In the genomic region with DNA sequence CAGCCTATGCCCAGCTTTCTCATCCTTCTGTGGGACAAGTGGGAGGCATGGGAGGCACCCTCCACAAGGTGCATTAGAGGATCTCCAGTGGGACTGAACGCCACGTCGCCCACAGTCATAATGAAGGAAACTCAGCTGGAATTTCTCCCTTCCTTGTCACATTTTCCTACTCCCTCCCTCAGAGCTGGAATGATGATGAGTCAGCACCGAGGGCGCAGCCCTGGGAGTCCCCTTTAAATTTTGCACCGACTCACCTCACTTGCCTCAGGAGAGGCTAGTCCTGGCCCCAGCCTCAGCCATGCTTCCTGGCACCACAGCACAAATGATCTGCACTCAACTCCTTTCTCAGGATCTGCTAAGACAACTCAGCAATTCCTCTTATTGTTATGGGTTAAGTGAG, we compare ENCODE assay signal across 14 cellular contexts. TPM values are rescaled to one million over a fixed set of nuclear protein-coding genes. Genes with fewer than 3 reads are reported as not detected.
DNase-seq lines count a peak whose midpoint lies in the region; ATAC-seq, FAIRE-seq and TF ChIP-seq lines count a peak whose summit lies in the region.
"Had no signal": no experiment of that assay in that cellular context is flagged by ENCODE, and none has a peak within 500 bp of the region (broad histone marks: within the 10 kb centered on the region; RNA-seq: fewer than 3 reads in every experiment).

No MANE protein-coding gene starts in this region.

- H3K4me2 ChIP-seq in HCT116 (ENCODE audit: low read length): peak overlapping the region; percentile 22

- 74 to 85% methylated on average over 4 to 6 of the region's 6 CpGs for WGBS in upper lobe of left lung, 2 donors

- TF ChIP-seq POLR2A in HCT116 (IDR thresholded peaks at IDR 0.05; ENCODE audit: borderline replicate concordance, extremely low read depth, insufficient read depth, insufficient read length) (no peak), upper lobe of left lung (IDR thresholded peaks at IDR 0.05) (no peak)

- no peak overlapping the region for H3K9ac ChIP-seq in HCT116 (ENCODE audit: low read length)

- TF ChIP-seq CTCF in HCT116 (IDR thresholded peaks at IDR 0.05 in 2 of 3, conservative IDR thresholded peaks at IDR 0.05 in 1 of 3; ENCODE audit: borderline replicate concordance in 1 of 3, insufficient read depth in 1 of 3, low read depth in 2 of 3, low read length in 2 of 3) (no peak), fibroblast of the aortic adventitia (IDR thresholded peaks at IDR 0.05; ENCODE audit: insufficient read depth, low read length) (no peak), upper lobe of left lung (IDR thresholded peaks at IDR 0.05) (no peak)

- no peaks in the 10 kb centered on the region for H3K9me2 ChIP-seq in HCT116 (ENCODE audit: insufficient read depth)

- H3K27me3 ChIP-seq in HCT116 (ENCODE audit: insufficient read depth, low read length): no peaks in the 10 kb centered on the region
- H3K27me3 ChIP-seq in upper lobe of left lung: no peaks in the 10 kb centered on the region
- H3K27me3 ChIP-seq: gastroesophageal sphincter had no signal

- no peaks in the 10 kb centered on the region for H3K79me2 ChIP-seq in HCT116 (ENCODE audit: insufficient read depth, low read length)

- H3K36me3 ChIP-seq in HCT116 (ENCODE audit: control insufficient read depth in 1 of 2, insufficient read depth in 2 of 2, low read length in 2 of 2): no peaks in the 10 kb centered on the region
- no peaks in the 10 kb centered on the region for H3K36me3 ChIP-seq in upper lobe of left lung

- TF ChIP-seq EP300 in upper lobe of left lung (IDR thresholded peaks at IDR 0.05): no peak

- H4K20me1 ChIP-seq in HCT116 (ENCODE audit: insufficient read depth): no peaks in the 10 kb centered on the region

- FAIRE-seq in urothelium cell line (lab: Jason Lieb, UNC): no peak

- CTCF ChIA-PET in HCT116 (lab: Charles Lee): no interaction called here

- RAD21 ChIA-PET in HCT116 (lab: Charles Lee; ENCODE audit: low non-redundant PET in 1 of 2, low total read pairs in 2 of 2, uncharacterized antibody in 2 of 2, unreplicated experiment in 2 of 2): no interaction called here

- H3K4me3 ChIP-seq in HCT116 (replicated peaks in 1 of 2; ENCODE audit: low read depth in 1 of 2, low read length in 2 of 2): no peak overlapping the region
- H3K4me3 ChIP-seq in fibroblast of the aortic adventitia (ENCODE audit: low read depth, low read length): no peak overlapping the region
- H3K4me3 ChIP-seq in upper lobe of left lung: no peak overlapping the region
- H3K4me3 ChIP-seq: gastroesophageal sphincter had no signal

- intact Hi-C loops in HCT116 (cut with micrococcal nuclease): no loop called here

- no peak for TF ChIP-seq RAD21 in HCT116 (IDR thresholded peaks at IDR 0.05; ENCODE audit: low read depth)

- no peak for DNase-seq in HCT116 (ENCODE audit: low read depth, low spot score)
- DNase-seq in amniotic epithelial cell (ENCODE audit: low read depth): peak; percentile 15
- DNase-seq in fibroblast of the aortic adventitia (ENCODE audit: low read depth): peak; percentile 75
- peak; percentile 81 for DNase-seq in urothelium cell line (ENCODE audit: low spot score)
- no peak for DNase-seq in DMS53 (lab: John Stamatoyannopoulos, UW)
- no peak for DNase-seq in Kasumi-1 (lab: John Stamatoyannopoulos, UW)
- DNase-seq in upper lobe of left lung: no peak
- DNase-seq: activated CD8-positive, alpha-beta T cell treated with anti-CD3 and anti-CD28 coated beads for 36 hours; activated gamma-delta T cell; cerebellar nuclear complex; left ventricle myocardium superior; T-helper 17 cell had no signal

- no peaks in the 10 kb centered on the region for H3K9me3 ChIP-seq in HCT116 (ENCODE audit: control insufficient read depth in 1 of 2, insufficient read depth in 1 of 2, low read depth in 1 of 2, low read length in 2 of 2)
- H3K9me3 ChIP-seq in upper lobe of left lung: no peaks in the 10 kb centered on the region
- H3K9me3 ChIP-seq: gastroesophageal sphincter had no signal

- H3K4me1 ChIP-seq in HCT116 (ENCODE audit: control insufficient read depth in 1 of 2, insufficient read depth in 2 of 2, low read length in 2 of 2): peaks cover 0 to 9% of the 10 kb centered on the region in 2 experiments; a peak in 1 of 4 replicates
- no peaks in the 10 kb centered on the region for H3K4me1 ChIP-seq in upper lobe of left lung
- H3K4me1 ChIP-seq: gastroesophageal sphincter had no signal

- no peak overlapping the region for H2AFZ ChIP-seq in HCT116 (ENCODE audit: low read depth, low read length, poor library complexity, severe bottlenecking)

- BruUV-seq in HCT116 (replicated peaks; lab: Mats Ljungman, UMichigan): no TSS peak

- ATAC-seq in HCT116 (peak; percentile 35; the same call in 1 of the 2 replicates), upper lobe of left lung (ENCODE audit: low FRiP score in 2 of 2) (no peak)
- ATAC-seq: activated CD8-positive, alpha-beta T cell treated with anti-CD3 and anti-CD28 coated beads for 36 hours; gastroesophageal sphincter; left ventricle myocardium superior; T-helper 17 cell had no signal

- H3K27ac ChIP-seq in HCT116 (ENCODE audit: low read depth, low read length) (no peak overlapping the region), upper lobe of left lung (no peak overlapping the region)
- H3K27ac ChIP-seq: gastroesophageal sphincter had no signal

- POLR2A ChIA-PET in HCT116 (lab: Charles Lee): no interaction called here

TF ChIP-seq in HCT116, 20 proteins besides CTCF, POLR2A, EP300 and RAD21:
- TF ChIP-seq EZH2 (IDR thresholded peaks at IDR 0.05) (no peak), FOSL1 (IDR thresholded peaks at IDR 0.05; ENCODE audit: low read depth) (peak; percentile 57), ZFX (IDR thresholded peaks at IDR 0.05) (no peak), JUND (IDR thresholded peaks at IDR 0.05) (peak; percentile 49)
TF ChIP-seq in HCT116: peak in this region for 2.

RNA-seq across cellular contexts. Expression of a gene that starts 34.3 kb away (rescaled TPM):
- not detected for total RNA-seq in HCT116 (2021; ENCODE audit: unreplicated experiment)
- not detected in 2 replicates for polyA plus RNA-seq in HCT116 (2012)
- total RNA-seq in fibroblast of the aortic adventitia (ENCODE audit: low replicate concordance): not detected in 2 replicates
- total RNA-seq in upper lobe of left lung: not detected
- total RNA-seq: activated CD8-positive, alpha-beta T cell treated with anti-CD3 and anti-CD28 coated beads for 36 hours; gastroesophageal sphincter; left ventricle myocardium superior; subcutaneous adipose tissue; T-helper 17 cell had no signal

Comparison
In these comparisons a context has a peak if more than half of its experiments do, and no peak if none do; other contexts are left out.
1. DNase-seq: peak in amniotic epithelial cell (single experiment), fibroblast of the aortic adventitia (single experiment) and urothelium cell line (single experiment); none in HCT116 (single experiment), DMS53 (single experiment), Kasumi-1 (0 of 2) and upper lobe of left lung (0 of 2).